ENCODE assay signal across 8 cellular contexts in genomic region chr3:12158387-12159226, GRCh38. TPM values are rescaled to one million over a fixed set of nuclear protein-coding genes. Genes with fewer than 3 reads are reported as not detected.
DNase-seq lines count a peak whose midpoint lies in the region; ATAC-seq and TF ChIP-seq lines count a peak whose summit lies in the region.

TIMP4 (minus strand) TSS chr3:12158912; CDS start chr3:12158840, 72 bp downstream.

- no peak for TF ChIP-seq RAD21 in Ishikawa (IDR thresholded peaks at IDR 0.05; ENCODE audit: low read depth)

- TF ChIP-seq EP300 in Ishikawa (IDR thresholded peaks at IDR 0.05; ENCODE audit: borderline replicate concordance): no peak

- H3K9me3 ChIP-seq in esophagus (ENCODE audit: control insufficient read depth in 2 of 2, insufficient read depth in 1 of 2, low read depth in 1 of 2, low read length in 1 of 2) (no peaks in the 10 kb centered on the region), muscle layer of duodenum (ENCODE audit: control insufficient read depth in 1 of 2, low read length in 2 of 2) (no peaks in the 10 kb centered on the region)

- H3K4me1 ChIP-seq in ACC112 (ENCODE audit: control insufficient read depth, insufficient read depth, low read length, unreplicated experiment): peaks cover 29% of the 10 kb centered on the region
- H3K4me1 ChIP-seq in esophagus (ENCODE audit: control insufficient read depth in 2 of 2, insufficient read depth in 2 of 2, low read length in 1 of 2): peaks cover 0 to 3% of the 10 kb centered on the region in 2 donors
- H3K4me1 ChIP-seq in muscle layer of duodenum (ENCODE audit: control insufficient read depth in 1 of 2, insufficient read depth in 2 of 2, low read length in 2 of 2): peaks cover 7 to 8% of the 10 kb centered on the region in 2 donors

- 8 to 14% methylated on average over 34 of the region's 34 CpGs for WGBS in esophagus, 2 donors

- H3K27ac ChIP-seq in ACC112 (ENCODE audit: low read depth, low read length) (peak within 1 kb of the TSS; percentile 1; the same call in 1 of the 2 replicates), esophagus (ENCODE audit: low read depth in 2 of 2, low read length in 1 of 2) (peak within 1 kb of the TSS in 1 of 2 donors; percentile 22), muscle layer of duodenum (ENCODE audit: low read length) (peak within 1 kb of the TSS; percentile 24)

- H3K4me3 ChIP-seq in ACC112 (ENCODE audit: low read depth, low read length) (peak within 1 kb of the TSS; percentile 72), esophagus (ENCODE audit: low read depth in 1 of 2, low read length in 2 of 2) (peak within 1 kb of the TSS; percentile 35 to 36), muscle layer of duodenum (ENCODE audit: low read depth in 1 of 2, low read length in 2 of 2) (peak within 1 kb of the TSS; percentile 60 to 63)

- no peaks in the 10 kb centered on the region for H3K36me3 ChIP-seq in ACC112 (ENCODE audit: insufficient read depth, low read length)
- no peaks in the 10 kb centered on the region for H3K36me3 ChIP-seq in esophagus (ENCODE audit: control insufficient read depth in 2 of 2, insufficient read depth in 2 of 2, low read length in 1 of 2)
- H3K36me3 ChIP-seq in muscle layer of duodenum (ENCODE audit: control insufficient read depth in 1 of 2, insufficient read depth in 2 of 2, low read length in 2 of 2): peaks cover 0 to 4% of the 10 kb centered on the region in 2 donors

- no peaks in the 10 kb centered on the region for H3K79me2 ChIP-seq in ACC112 (ENCODE audit: control insufficient read depth, insufficient read depth, low read length, unreplicated experiment)

- no peak for DNase-seq in NOMO-1 treated with DMSO at 0.1 percent for 48 hours (lab: John Stamatoyannopoulos, UW; ENCODE audit: unreplicated experiment)

- H2AFZ ChIP-seq in ACC112 (ENCODE audit: low read length, unreplicated experiment): peak within 1 kb of the TSS; percentile 83

- ATAC-seq in GM21381 (IDR thresholded peaks at IDR 0.05; ENCODE audit: unreplicated experiment) (no peak), HG02759 (IDR thresholded peaks at IDR 0.05; ENCODE audit: unreplicated experiment) (no peak), HG02623 (IDR thresholded peaks at IDR 0.05; ENCODE audit: unreplicated experiment) (no peak)

- H3K27me3 ChIP-seq in ACC112 (ENCODE audit: insufficient read depth, low read length) (no peaks in the 10 kb centered on the region), esophagus (ENCODE audit: control insufficient read depth in 1 of 2, insufficient read depth in 2 of 2, low read length in 2 of 2) (no peaks in the 10 kb centered on the region), muscle layer of duodenum (ENCODE audit: low read depth, low read length) (no peaks in the 10 kb centered on the region)

TF ChIP-seq in Ishikawa, 13 proteins besides CTCF, POLR2A, EP300 and RAD21:
- TF ChIP-seq CREB1 (IDR thresholded peaks at IDR 0.05; ENCODE audit: low read depth): no peak
- 0 out of 2 replicates have a peak, but pooled peaks have one; percentile 22 for TF ChIP-seq TAF1 (IDR thresholded peaks at IDR 0.05; ENCODE audit: low read depth)
- TF ChIP-seq TCF12 (IDR thresholded peaks at IDR 0.05; ENCODE audit: low read depth): no peak
- TF ChIP-seq ZBTB7A (IDR thresholded peaks at IDR 0.05; ENCODE audit: low read depth): no peak
- peak; percentile 29; the same call in 1 of the 2 replicates for TF ChIP-seq NFIC (IDR thresholded peaks at IDR 0.05)
- no peak; the same call in 1 of the 2 replicates for TF ChIP-seq MAX (IDR thresholded peaks at IDR 0.05)
- no peak for TF ChIP-seq TEAD4 (IDR thresholded peaks at IDR 0.05)

RNA-seq across cellular contexts. Expression of gene TIMP4, which starts in this region (rescaled TPM):
- polyA plus RNA-seq in esophagus: under 1 TPM; 0.45 to 1.00 TPM
